Comparison of ENCODE assay signal across 16 cellular contexts in the genomic region with DNA sequence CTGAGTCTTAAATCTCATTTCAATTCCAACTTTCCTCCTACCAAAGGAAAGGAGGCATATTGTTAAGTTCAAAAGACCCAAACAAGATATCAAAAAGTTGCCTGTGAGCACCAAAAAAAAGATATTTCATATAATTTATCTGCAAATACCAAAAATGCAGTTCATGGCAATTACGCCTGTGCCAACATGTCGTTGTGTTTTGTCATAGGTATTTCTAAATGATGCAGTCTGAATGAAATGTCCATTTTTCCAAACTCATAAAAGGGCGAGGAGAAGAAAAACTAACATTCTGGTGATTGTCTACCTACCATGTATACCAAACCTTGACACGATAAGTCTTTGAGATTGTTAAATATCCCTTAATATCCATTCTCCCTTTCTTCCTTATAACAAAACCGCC.
DNase-seq lines count a peak whose midpoint lies in the region; ATAC-seq and TF ChIP-seq lines count a peak whose summit lies in the region.
"Had no signal": no experiment of that assay in that cellular context is flagged by ENCODE, and none has a peak within 500 bp of the region (broad histone marks: within the 10 kb centered on the region; RNA-seq: fewer than 3 reads in every experiment).

No MANE protein-coding gene starts in this region.

- no peak for ATAC-seq in CD8-positive, alpha-beta T cell
- no peak for ATAC-seq in T-helper 17 cell
- ATAC-seq in GM19035 (IDR thresholded peaks at IDR 0.05; ENCODE audit: unreplicated experiment), result no peak
- no peak for ATAC-seq in lower lobe of right lung

- H4K20me1 ChIP-seq in KMS-11 (ENCODE audit: insufficient read depth), result no peaks in the 10 kb centered on the region

- H3K27ac ChIP-seq in CD8-positive, alpha-beta T cell (ENCODE audit: low read depth, low read length), result no peak overlapping the region
- no peak overlapping the region for H3K27ac ChIP-seq in KMS-11
- H3K27ac ChIP-seq in lower lobe of right lung, result no peak overlapping the region

- no peak for TF ChIP-seq CTCF in CD8-positive, alpha-beta T cell (IDR thresholded peaks at IDR 0.05)
- no peak for TF ChIP-seq CTCF in KMS-11 (conservative IDR thresholded peaks at IDR 0.05; ENCODE audit: low read depth, low read length)
- no peak for TF ChIP-seq CTCF in epithelial cell of esophagus (IDR thresholded peaks at IDR 0.05; ENCODE audit: insufficient read depth, low read depth, low read length, missing control alignments)
- TF ChIP-seq CTCF in lower lobe of right lung (IDR thresholded peaks at IDR 0.05), result no peak

- no peaks in the 10 kb centered on the region for H3K9me3 Mint-ChIP-seq in CD8-positive, alpha-beta T cell
- H3K9me3 Mint-ChIP-seq: CD8-positive, alpha-beta memory T cell; HFFc6 had no signal

- H3K79me2 ChIP-seq in KMS-11 (ENCODE audit: insufficient read depth, low read depth), result peaks cover 3% of the 10 kb centered on the region; the same call in 1 of the 2 replicates

- no peak overlapping the region for H3K4me3 Mint-ChIP-seq in CD8-positive, alpha-beta T cell
- H3K4me3 Mint-ChIP-seq in T-helper 17 cell, result no peak overlapping the region
- H3K4me3 Mint-ChIP-seq: HFFc6 had no signal

- H3K4me1 ChIP-seq in CD8-positive, alpha-beta T cell (ENCODE audit: insufficient read depth, low read length), result peaks cover 27% of the 10 kb centered on the region
- peaks cover 44% of the 10 kb centered on the region for H3K4me1 ChIP-seq in KMS-11 (ENCODE audit: low read depth, poor library complexity, severe bottlenecking)
- peaks cover 20% of the 10 kb centered on the region for H3K4me1 ChIP-seq in lower lobe of right lung
- H3K4me1 ChIP-seq: HAP-1 had no signal

- CTCF ChIA-PET in CD8-positive, alpha-beta T cell (lab: Charles Lee), result interaction anchor here (0.7 kb wide), 1 partner anchor 113 kb away, joined by 3 read pairs; no protein-coding TSS in a partner anchor

- no peaks in the 10 kb centered on the region for H3K36me3 ChIP-seq in CD8-positive, alpha-beta T cell (ENCODE audit: insufficient read depth, low read length)
- no peaks in the 10 kb centered on the region for H3K36me3 ChIP-seq in KMS-11 (ENCODE audit: insufficient read depth)
- H3K36me3 ChIP-seq in lower lobe of right lung, result no peaks in the 10 kb centered on the region
- H3K36me3 ChIP-seq: HAP-1 had no signal

- H3K27ac Mint-ChIP-seq in CD8-positive, alpha-beta T cell, result peak overlapping the region; percentile 38
- H3K27ac Mint-ChIP-seq in T-helper 17 cell, result peak overlapping the region; percentile 72
- H3K27ac Mint-ChIP-seq: HFFc6 had no signal

- H3K9ac ChIP-seq in KMS-11, result no peak overlapping the region

- H3K36me3 Mint-ChIP-seq in CD8-positive, alpha-beta T cell, result peaks cover 22% of the 10 kb centered on the region
- peaks cover 5% of the 10 kb centered on the region for H3K36me3 Mint-ChIP-seq in T-helper 17 cell (ENCODE audit: low read depth)

- H3K27me3 ChIP-seq in CD8-positive, alpha-beta T cell (ENCODE audit: insufficient read depth, low read length), result no peaks in the 10 kb centered on the region
- no peaks in the 10 kb centered on the region for H3K27me3 ChIP-seq in KMS-11 (ENCODE audit: insufficient read depth, low read depth)
- no peaks in the 10 kb centered on the region for H3K27me3 ChIP-seq in lower lobe of right lung (ENCODE audit: low read depth)

- H3K4me2 ChIP-seq in KMS-11, result peak overlapping the region; percentile 76; the same call in 1 of the 2 replicates

- peaks cover 62% of the 10 kb centered on the region for H3K4me1 Mint-ChIP-seq in CD8-positive, alpha-beta T cell (ENCODE audit: low read depth)
- peaks cover 59% of the 10 kb centered on the region for H3K4me1 Mint-ChIP-seq in T-helper 17 cell

- intact Hi-C loops in CD8-positive, alpha-beta T cell (cut with DNase I, micrococcal nuclease), result no loop called here
- intact Hi-C loops in lower lobe of right lung (cut with DNase I), result no loop called here

- POLR2A ChIA-PET in CD8-positive, alpha-beta T cell (lab: Charles Lee), result interaction anchor here (1.6 kb wide), 1 partner anchor 8 kb away, joined by 4 read pairs; no protein-coding TSS in a partner anchor

- no peak overlapping the region for H2AFZ ChIP-seq in KMS-11 (ENCODE audit: low read depth)

- no peak for DNase-seq in CD8-positive, alpha-beta T cell
- DNase-seq in T-helper 17 cell, result no peak
- DNase-seq in epithelial cell of esophagus (ENCODE audit: low read depth), result peak; percentile 55
- no peak for DNase-seq in lower lobe of right lung
- DNase-seq in NCI-H2081 (lab: John Stamatoyannopoulos, UW), result no peak
- no peak for DNase-seq in mesenteric fat pad (ENCODE audit: low spot score)
- DNase-seq: C1 segment of cervical spinal cord; CD8-positive, alpha-beta memory T cell; DMS53; DMS79 treated with DMSO at 0.1 percent for 48 hours; GF-D8; GOT3; HFFc6 had no signal

- H3K9me3 ChIP-seq in CD8-positive, alpha-beta T cell (ENCODE audit: low read length), result no peaks in the 10 kb centered on the region
- H3K9me3 ChIP-seq in T-helper 17 cell (ENCODE audit: control insufficient read depth, low read length, poor library complexity, severe bottlenecking) (no peaks in the 10 kb centered on the region), lower lobe of right lung (no peaks in the 10 kb centered on the region)
- H3K9me3 ChIP-seq: HAP-1 had no signal

- no peaks in the 10 kb centered on the region for H3K27me3 Mint-ChIP-seq in CD8-positive, alpha-beta T cell (ENCODE audit: low read depth)
- H3K27me3 Mint-ChIP-seq in T-helper 17 cell, result no peaks in the 10 kb centered on the region
- H3K27me3 Mint-ChIP-seq: CD8-positive, alpha-beta memory T cell had no signal

- H3K4me3 ChIP-seq in CD8-positive, alpha-beta T cell (ENCODE audit: low read depth, low read length), result no peak overlapping the region
- no peak overlapping the region for H3K4me3 ChIP-seq in KMS-11 (IDR thresholded peaks at IDR 0.05; ENCODE audit: insufficient read depth, low read depth, low read length)
- no peak overlapping the region for H3K4me3 ChIP-seq in epithelial cell of esophagus (ENCODE audit: low read length)
- H3K4me3 ChIP-seq in lower lobe of right lung, result no peak overlapping the region
- H3K4me3 ChIP-seq: HAP-1 had no signal
